Comparison of ENCODE assay signal across 13 cellular contexts in genomic region chr19:44602071-44602470, GRCh38. TPM values are rescaled to one million over a fixed set of nuclear protein-coding genes. Genes with fewer than 3 reads are reported as not detected.
DNase-seq lines count a peak whose midpoint lies in the region; ATAC-seq and TF ChIP-seq lines count a peak whose summit lies in the region.
"Had no signal": no experiment of that assay in that cellular context is flagged by ENCODE, and none has a peak within 500 bp of the region (broad histone marks: within the 10 kb centered on the region; RNA-seq: fewer than 3 reads in every experiment).

No MANE protein-coding gene starts in this region.

- DNase-seq in mammary epithelial cell (peak; percentile 75), breast epithelium (ENCODE audit: low spot score in 2 of 2) (no peak), NCI-H774 (lab: John Stamatoyannopoulos, UW) (peak; percentile 93), iPS-NIHi11 (ENCODE audit: low spot score) (peak; percentile 42), A172 (ENCODE audit: low spot score) (no peak), foreskin melanocyte (no peak), ureter (ENCODE audit: low spot score) (no peak)
- DNase-seq: activated CD4-positive, alpha-beta T cell treated with anti-CD3 and anti-CD28 coated beads, Interleukin-2, amount 10 ng/mL, durations not matched to agents 24 days and 14 days; left ventricle myocardium inferior; NCI-H1694; stimulated activated naive CD4-positive, alpha-beta T cell had no signal

- H3K79me2 ChIP-seq in mammary epithelial cell (ENCODE audit: insufficient read depth, low read length) = no peaks in the 10 kb centered on the region

- H3K4me3 ChIP-seq in mammary epithelial cell (replicated peaks in 1 of 3; ENCODE audit: insufficient read depth in 1 of 3, low read depth in 2 of 3, low read length in 3 of 3) = no peak overlapping the region
- H3K4me3 ChIP-seq in breast epithelium = no peak overlapping the region
- H3K4me3 ChIP-seq: left ventricle myocardium inferior, smooth muscle cell had no signal

- H3K27me3 ChIP-seq in mammary epithelial cell (ENCODE audit: insufficient read depth, low read length) (peaks cover 2% of the 10 kb centered on the region), breast epithelium (peaks cover 0 to 31% of the 10 kb centered on the region in 2 donors)

- in situ Hi-C loops in mammary epithelial cell (cut with MboI; ENCODE audit: low sequenced_read_pairs in 2 of 2) = no loop called here

- WGBS in mammary epithelial cell (ENCODE audit: low coverage, missing lambda C conversion rate) = 16% methylated on average over 5 of the region's 6 CpGs

- H3K36me3 ChIP-seq in mammary epithelial cell (ENCODE audit: insufficient read depth, low read length) = no peaks in the 10 kb centered on the region
- H3K36me3 ChIP-seq in breast epithelium = no peaks in the 10 kb centered on the region
- H3K36me3 ChIP-seq: left ventricle myocardium inferior had no signal

- intact Hi-C loops in mammary epithelial cell (cut with micrococcal nuclease) = loop anchor here (5.0 kb wide), 1 partner anchor 40 kb away; the partner anchor contains the start of gene PVR
- intact Hi-C loops in breast epithelium (cut with DNase I; ENCODE audit: low total_unique reads) = no loop called here

- TF ChIP-seq CTCF in mammary epithelial cell (conservative IDR thresholded peaks at IDR 0.05 in 1 of 2, IDR thresholded peaks at IDR 0.05 in 1 of 2; ENCODE audit: extremely low read depth in 1 of 2, insufficient read depth in 1 of 2, low read depth in 1 of 2, low read length in 2 of 2) = no peak
- no peak for TF ChIP-seq CTCF in breast epithelium (IDR thresholded peaks at IDR 0.05)

- H3K4me2 ChIP-seq in mammary epithelial cell (ENCODE audit: insufficient read depth, low read depth, low read length) = no peak overlapping the region
- H3K4me2 ChIP-seq: smooth muscle cell had no signal

- no peak overlapping the region for H2AFZ ChIP-seq in mammary epithelial cell (ENCODE audit: low read depth, low read length)

- CTCF ChIA-PET in mammary epithelial cell (lab: Charles Lee; ENCODE audit: low non-redundant PET) = no interaction called here

- no peak for ATAC-seq in GM18873 (IDR thresholded peaks at IDR 0.05; ENCODE audit: low FRiP score, unreplicated experiment)

- H3K4me1 ChIP-seq in mammary epithelial cell (ENCODE audit: insufficient read depth, low read length) (no peaks in the 10 kb centered on the region), breast epithelium (no peaks in the 10 kb centered on the region)

- H3K9me3 ChIP-seq in mammary epithelial cell (replicated peaks; ENCODE audit: insufficient read depth, low read length) = peaks cover 3% of the 10 kb centered on the region
- H3K9me3 ChIP-seq in breast epithelium = peaks cover 0 to 6% of the 10 kb centered on the region in 2 donors

- dilution Hi-C loops in mammary epithelial cell (cut with HindIII; ENCODE audit: low sequenced_read_pairs) = no loop called here

- H4K20me1 ChIP-seq in mammary epithelial cell (ENCODE audit: insufficient read depth, low read length) = no peaks in the 10 kb centered on the region

- no peak overlapping the region for H3K27ac ChIP-seq in mammary epithelial cell (ENCODE audit: insufficient read depth, low read depth, low read length)
- no peak overlapping the region for H3K27ac ChIP-seq in breast epithelium
- H3K27ac ChIP-seq: left ventricle myocardium inferior had no signal

- no peak for TF ChIP-seq POLR2A in breast epithelium (IDR thresholded peaks at IDR 0.05)

- H3K9ac ChIP-seq in mammary epithelial cell (ENCODE audit: insufficient read depth, low read length) = no peak overlapping the region

- no TSS peak for BruUV-seq in mammary epithelial cell (replicated peaks; lab: Mats Ljungman, UMichigan)

RNA-seq across cellular contexts. Expression of gene IGSF23, which starts 11.3 kb away (rescaled TPM):
- total RNA-seq in mammary epithelial cell = not detected
- not detected for polyA plus RNA-seq in mammary epithelial cell
- polyA minus RNA-seq in mammary epithelial cell = not detected
- not detected for total RNA-seq in breast epithelium
- not detected in 2 replicates for total RNA-seq in A172 (2014; rRNA removed; shearing (Covaris generic))
- total RNA-seq in ureter = not detected
- total RNA-seq: activated CD4-positive, alpha-beta T cell treated with anti-CD3 and anti-CD28 coated beads, Interleukin-2, amount 10 ng/mL, durations not matched to agents 24 days and 14 days; left ventricle myocardium inferior; smooth muscle cell had no signal
- polyA plus RNA-seq: smooth muscle cell had no signal

RNA-seq across cellular contexts. Expression of gene PVR, which starts 41.6 kb away (rescaled TPM):
- 100 to 1,000 TPM in 1 of 2 donors, 10 to 100 TPM in 1; 85.9 to 120 TPM for total RNA-seq in mammary epithelial cell
- polyA plus RNA-seq in mammary epithelial cell = 66.8 TPM
- 27.6 TPM for polyA minus RNA-seq in mammary epithelial cell
- total RNA-seq in breast epithelium = 10 to 100 TPM in 2 of 3 donors, 1 to 10 TPM in 1; 8.5 to 30.2 (median 22.0) TPM
- total RNA-seq in A172 (2014; rRNA removed; shearing (Covaris generic)) = 60.2 and 76.1 TPM in 2 replicates
- total RNA-seq in ureter = 24.9 TPM

Comparison
In these comparisons a context has a peak if more than half of its experiments do, and no peak if none do; other contexts are left out.
1. DNase-seq: peak in mammary epithelial cell (single experiment), NCI-H774 (single experiment) and iPS-NIHi11 (single experiment); none in breast epithelium (0 of 2), A172 (single experiment), foreskin melanocyte (single experiment) and ureter (single experiment).